ENCODE assay signal across 10 cellular contexts in genomic region chr3:184805351-184806038, GRCh38. TPM values are rescaled to one million over a fixed set of nuclear protein-coding genes. Genes with fewer than 3 reads are reported as not detected.
DNase-seq lines count a peak whose midpoint lies in the region; ATAC-seq and TF ChIP-seq lines count a peak whose summit lies in the region.
"Had no signal": no experiment of that assay in that cellular context is flagged by ENCODE, and none has a peak within 500 bp of the region (broad histone marks: within the 10 kb centered on the region; RNA-seq: fewer than 3 reads in every experiment).

No MANE protein-coding gene starts in this region.

- H3K27ac Mint-ChIP-seq in Calu3 (ENCODE audit: unreplicated experiment) (no peak overlapping the region), endodermal cell (no peak overlapping the region)
- H3K27ac Mint-ChIP-seq: activated naive CD8-positive, alpha-beta T cell treated with anti-CD3 and anti-CD28 coated beads for 36 hours had no signal

- H3K27me3 ChIP-seq in lower lobe of right lung (ENCODE audit: low read depth) (no peaks in the 10 kb centered on the region), endodermal cell (ENCODE audit: control insufficient read depth, insufficient read depth, low read length, poor library complexity, severe bottlenecking) (peaks cover 4% of the 10 kb centered on the region)

- BruUV-seq in Calu3 (replicated peaks; lab: Mats Ljungman, UMichigan) = no TSS peak

- H3K36me3 Mint-ChIP-seq in Calu3 (ENCODE audit: insufficient read depth, unreplicated experiment) (no peaks in the 10 kb centered on the region), endodermal cell (ENCODE audit: low read depth) (no peaks in the 10 kb centered on the region)
- H3K36me3 Mint-ChIP-seq: activated naive CD8-positive, alpha-beta T cell treated with anti-CD3 and anti-CD28 coated beads for 36 hours had no signal

- intact Hi-C loops in Calu3 (cut with micrococcal nuclease; ENCODE audit: unreplicated experiment) (no loop called here), lower lobe of right lung (cut with DNase I) (no loop called here)

- no peak overlapping the region for H3K9ac ChIP-seq in endodermal cell (ENCODE audit: extremely low read depth, low read length, poor library complexity, severe bottlenecking)

- TF ChIP-seq CTCF in Calu3 (IDR thresholded peaks at IDR 0.05; ENCODE audit: unreplicated experiment) (no peak), lower lobe of right lung (IDR thresholded peaks at IDR 0.05) (no peak), endodermal cell (conservative IDR thresholded peaks at IDR 0.05) (no peak)

- H3K4me1 Mint-ChIP-seq in Calu3 (ENCODE audit: low read depth, unreplicated experiment) (peaks cover 31% of the 10 kb centered on the region), endodermal cell (peaks cover 21% of the 10 kb centered on the region)

- DNase-seq in Calu3 (peak; percentile 38), NCI-H1092 treated with DMSO at 0.1 percent for 48 hours (lab: John Stamatoyannopoulos, UW) (peak; percentile 86), SHP77 treated with DMSO at 0.1 percent for 48 hours (lab: John Stamatoyannopoulos, UW) (peak; percentile 36), lower lobe of right lung (no peak), endodermal cell (no peak), glomerular visceral epithelial cell (ENCODE audit: extremely low spot score) (no peak)
- no peak for DNase-seq in activated T-cell treated with anti-CD3 and anti-CD28 coated beads, Interleukin-2, amount 50 U/mL, for 48 hours
- DNase-seq: activated naive CD8-positive, alpha-beta T cell treated with anti-CD3 and anti-CD28 coated beads for 36 hours; esophagus squamous epithelium had no signal

- H3K9me3 ChIP-seq in lower lobe of right lung (no peaks in the 10 kb centered on the region), endodermal cell (ENCODE audit: control insufficient read depth, low read length) (no peaks in the 10 kb centered on the region)
- H3K9me3 ChIP-seq: esophagus squamous epithelium had no signal

- H3K36me3 ChIP-seq in lower lobe of right lung (no peaks in the 10 kb centered on the region), endodermal cell (ENCODE audit: control insufficient read depth, insufficient read depth, low read length) (no peaks in the 10 kb centered on the region)
- H3K36me3 ChIP-seq: esophagus squamous epithelium had no signal

- ATAC-seq in lower lobe of right lung (peak; percentile 69 to 76), GM21423 (IDR thresholded peaks at IDR 0.05; ENCODE audit: unreplicated experiment) (no peak)

- CTCF ChIA-PET in Calu3 (lab: Charles Lee) = interaction anchor here (0.6 to 3.1 kb wide), 2 partner anchors 244 to 904 kb away, joined by 4 to 14 read pairs; partner anchors contain the start of gene EPHB3

- peaks cover 13% of the 10 kb centered on the region for H3K27me3 Mint-ChIP-seq in Calu3 (ENCODE audit: unreplicated experiment)
- H3K27me3 Mint-ChIP-seq in endodermal cell (ENCODE audit: insufficient read depth) = peaks cover 8% of the 10 kb centered on the region

- H3K9me3 Mint-ChIP-seq in Calu3 (ENCODE audit: low read depth, unreplicated experiment) (no peaks in the 10 kb centered on the region), endodermal cell (no peaks in the 10 kb centered on the region)
- H3K9me3 Mint-ChIP-seq: activated naive CD8-positive, alpha-beta T cell treated with anti-CD3 and anti-CD28 coated beads for 36 hours had no signal

- 83 to 88% methylated on average over 3 of the region's 3 CpGs for WGBS in endodermal cell (ENCODE audit: insufficient coverage in 1 of 2, insufficient read length in 1 of 2), 2 experiments

- H3K27ac ChIP-seq in lower lobe of right lung (peak overlapping the region; percentile 54), endodermal cell (ENCODE audit: low read depth, low read length) (no peak overlapping the region)
- H3K27ac ChIP-seq: esophagus squamous epithelium had no signal

- H3K4me3 Mint-ChIP-seq in Calu3 (ENCODE audit: low read depth, unreplicated experiment) (no peak overlapping the region), endodermal cell (no peak overlapping the region)
- H3K4me3 Mint-ChIP-seq: activated naive CD8-positive, alpha-beta T cell treated with anti-CD3 and anti-CD28 coated beads for 36 hours had no signal

- peaks cover 23% of the 10 kb centered on the region for H3K4me1 ChIP-seq in lower lobe of right lung
- peaks cover 11% of the 10 kb centered on the region for H3K4me1 ChIP-seq in endodermal cell (ENCODE audit: control insufficient read depth, insufficient read depth, low read length)

- H3K4me3 ChIP-seq in lower lobe of right lung (no peak overlapping the region), endodermal cell (ENCODE audit: low read length) (no peak overlapping the region)
- H3K4me3 ChIP-seq: esophagus squamous epithelium had no signal

RNA-seq across cellular contexts. Expression of gene VPS8, which starts 6.5 kb away (rescaled TPM):
- 62.5 and 72.8 TPM in 2 replicates for total RNA-seq in Calu3 (2022)
- 84.7 TPM for total RNA-seq in lower lobe of right lung
- total RNA-seq in endodermal cell = 10 to 100 TPM; 49.7 to 70.0 TPM
- polyA plus RNA-seq in endodermal cell (2013, experiment 1 of 2) = 29.2 TPM
- 33.5 TPM for polyA plus RNA-seq in endodermal cell (2013, experiment 2 of 2)

Comparison
In these comparisons a context has a peak if more than half of its experiments do, and no peak if none do; other contexts are left out.
1. DNase-seq: peak in Calu3 (single experiment), NCI-H1092 treated with DMSO at 0.1 percent for 48 hours (single experiment) and SHP77 treated with DMSO at 0.1 percent for 48 hours (single experiment); none in lower lobe of right lung (single experiment), endodermal cell (single experiment), activated T-cell treated with anti-CD3 and anti-CD28 coated beads, Interleukin-2, amount 50 U/mL, for 48 hours (0 of 2) and glomerular visceral epithelial cell (single experiment).